Comparison of ENCODE assay signal across 12 cellular contexts in genomic region chr2:36352711-36353110, GRCh38. TPM values are rescaled to one million over a fixed set of nuclear protein-coding genes. Genes with fewer than 3 reads are reported as not detected.
A peak's percentile ranks its signal among the peaks of the same experiment; 100 is the strongest.
DNase-seq lines count a peak whose midpoint lies in the region; ATAC-seq and TF ChIP-seq lines count a peak whose summit lies in the region.
"Had no signal": no experiment of that assay in that cellular context is flagged by ENCODE, and none has a peak within 500 bp of the region (broad histone marks: within the 10 kb centered on the region; RNA-seq: fewer than 3 reads in every experiment).

No MANE protein-coding gene starts in this region.

- peak; percentile 45 for TF ChIP-seq CTCF in SK-N-SH (IDR thresholded peaks at IDR 0.05)

- CTCF ChIA-PET in SK-N-SH (lab: Yijun Ruan, JAX): interaction anchor here (0.6 to 5.9 kb wide), 50 partner anchors 9 to 697 kb away, joined by 3 to 57 read pairs (median 4); no protein-coding TSS in a partner anchor

- peaks cover 52% of the 10 kb centered on the region for H3K79me2 ChIP-seq in SK-N-SH (ENCODE audit: insufficient read depth)

- peak; percentile 27 for ATAC-seq in esophagus mucosa
- no peak for ATAC-seq in aorta (ENCODE audit: low FRiP score)

- H4K20me1 ChIP-seq in SK-N-SH (ENCODE audit: insufficient read depth): peaks cover 15% of the 10 kb centered on the region

- H3K4me1 ChIP-seq in SK-N-SH (ENCODE audit: control insufficient read depth in 1 of 2, insufficient read depth in 2 of 2, low read depth in 1 of 2, low read length in 1 of 2) (peaks cover 2 to 6% of the 10 kb centered on the region in 2 experiments; a peak in 3 of 4 replicates), skeletal muscle satellite cell (ENCODE audit: control insufficient read depth, insufficient read depth, low read length) (peaks cover 27% of the 10 kb centered on the region), aorta (ENCODE audit: control insufficient read depth in 1 of 2, insufficient read depth in 2 of 2, low read length in 2 of 2) (no peaks in the 10 kb centered on the region)

- 44% methylated on average over 3 of the region's 3 CpGs for WGBS in SK-N-SH (ENCODE audit: low lambda C conversion rate)
- 28 to 41% methylated on average over 3 of the region's 3 CpGs for WGBS in aorta, 2 donors

- H3K27ac ChIP-seq in SK-N-SH (ENCODE audit: low read depth in 2 of 2, low read length in 1 of 2): peak overlapping the region; percentile 5 to 82; a peak in 3 of 4 replicates
- peak overlapping the region in 1 of 2 donors; percentile 14 for H3K27ac ChIP-seq in aorta (ENCODE audit: low read depth in 1 of 2, low read length in 2 of 2)
- H3K27ac ChIP-seq: 22Rv1 had no signal

- H3K4me3 ChIP-seq in SK-N-SH (ENCODE audit: low read depth in 2 of 2, low read length in 1 of 2) (peak overlapping the region in 1 of 2 experiments; percentile 9; a peak in 1 of 4 replicates), skeletal muscle satellite cell (ENCODE audit: low read length) (no peak overlapping the region), aorta (ENCODE audit: low read length in 2 of 2) (no peak overlapping the region)
- H3K4me3 ChIP-seq: HAP-1, stomach had no signal

- peaks cover 21% of the 10 kb centered on the region for H3F3A ChIP-seq in SK-N-SH (replicated peaks; ENCODE audit: insufficient read depth)

- H3K9ac ChIP-seq in SK-N-SH (peak overlapping the region; percentile 92; the same call in 1 of the 2 replicates), skeletal muscle satellite cell (ENCODE audit: low read depth, low read length) (peak overlapping the region; percentile 19)

- H3K9me3 ChIP-seq in SK-N-SH (no peaks in the 10 kb centered on the region), skeletal muscle satellite cell (replicated peaks; ENCODE audit: low read length) (no peaks in the 10 kb centered on the region), aorta (ENCODE audit: control insufficient read depth, low read length) (no peaks in the 10 kb centered on the region)
- H3K9me3 ChIP-seq: HAP-1, stomach had no signal

- peak overlapping the region; percentile 71 for H3K4me2 ChIP-seq in SK-N-SH
- no peak overlapping the region for H3K4me2 ChIP-seq in skeletal muscle satellite cell (ENCODE audit: low read length)

- H3K36me3 ChIP-seq in SK-N-SH (replicated peaks in 1 of 2; ENCODE audit: control insufficient read depth in 1 of 2, insufficient read depth in 2 of 2, low read length in 1 of 2) (no peaks in the 10 kb centered on the region), skeletal muscle satellite cell (ENCODE audit: insufficient read depth, low read length) (peaks cover 6% of the 10 kb centered on the region), aorta (ENCODE audit: control insufficient read depth in 1 of 2, insufficient read depth in 2 of 2, low read length in 1 of 2) (no peaks in the 10 kb centered on the region)
- H3K36me3 ChIP-seq: HAP-1, stomach had no signal

- no peaks in the 10 kb centered on the region for H3K9me2 ChIP-seq in SK-N-SH

- POLR2A ChIA-PET in SK-N-SH (lab: Yijun Ruan, JAX): no interaction called here

- TF ChIP-seq EP300 in SK-N-SH (IDR thresholded peaks at IDR 0.05; ENCODE audit: borderline replicate concordance in 1 of 2, low read depth in 1 of 2, low read length in 1 of 2): no peak

- no peak overlapping the region for H2AFZ ChIP-seq in SK-N-SH (ENCODE audit: low read depth)

- peak; percentile 16 for DNase-seq in DMS 273 (lab: John Stamatoyannopoulos, UW; ENCODE audit: unreplicated experiment)
- DNase-seq in DMS 273 treated with DMSO at 0.1 percent for 48 hours (lab: John Stamatoyannopoulos, UW): no peak
- DNase-seq in SK-N-SH: no peak
- no peak for DNase-seq in NCI-H1092 treated with DMSO at 0.1 percent for 48 hours (lab: John Stamatoyannopoulos, UW)
- DNase-seq in NCI-H187 (lab: John Stamatoyannopoulos, UW): no peak
- DNase-seq in aorta: no peak
- DNase-seq: activated CD8-positive, alpha-beta memory T cell treated with anti-CD3 and anti-CD28 coated beads, Interleukin-2, amount 50 U/mL, for 48 hours; stomach had no signal

- H3K27me3 ChIP-seq in SK-N-SH (ENCODE audit: insufficient read depth): no peaks in the 10 kb centered on the region
- no peaks in the 10 kb centered on the region for H3K27me3 ChIP-seq in skeletal muscle satellite cell (ENCODE audit: control insufficient read depth, insufficient read depth, low read length)
- H3K27me3 ChIP-seq in aorta (ENCODE audit: control insufficient read depth in 1 of 2, insufficient read depth in 2 of 2, low read length in 1 of 2): no peaks in the 10 kb centered on the region

- no peak for TF ChIP-seq RAD21 in SK-N-SH (IDR thresholded peaks at IDR 0.05; ENCODE audit: low read length)

- intact Hi-C loops in aorta (cut with DNase I): loop anchor here (2.0 to 10.0 kb wide), 4 partner anchors 160 to 310 kb away; no protein-coding TSS in a partner anchor

TF ChIP-seq in SK-N-SH, 30 proteins besides CTCF, POLR2A, EP300 and RAD21:
- TF ChIP-seq USF1 (IDR thresholded peaks at IDR 0.05; ENCODE audit: borderline replicate concordance, low read depth): no peak
- TF ChIP-seq SIN3A (IDR thresholded peaks at IDR 0.05; ENCODE audit: borderline replicate concordance, low read depth, low read length): no peak
- TF ChIP-seq TCF12 (IDR thresholded peaks at IDR 0.05): peak; percentile 44; the same call in 1 of the 2 replicates
- no peak for TF ChIP-seq NRF1 (IDR thresholded peaks at IDR 0.05; ENCODE audit: low read depth, low read length)
- TF ChIP-seq TEAD4 (IDR thresholded peaks at IDR 0.05; ENCODE audit: borderline replicate concordance, insufficient read depth): no peak
- no peak for TF ChIP-seq ELF1 (IDR thresholded peaks at IDR 0.05)
- no peak for TF ChIP-seq RXRA (IDR thresholded peaks at IDR 0.05; ENCODE audit: borderline replicate concordance, low read depth)
- TF ChIP-seq JUND (IDR thresholded peaks at IDR 0.05): peak; percentile 39; the same call in 1 of the 2 replicates
- no peak for TF ChIP-seq CHD2 (IDR thresholded peaks at IDR 0.05; ENCODE audit: low read length, partially characterized antibody)
- no peak for TF ChIP-seq GATA2 (CRISPR knock-in tag; IDR thresholded peaks at IDR 0.05)
- TF ChIP-seq ZBTB33 (IDR thresholded peaks at IDR 0.05; ENCODE audit: borderline replicate concordance, low read depth): no peak
- TF ChIP-seq IRF3 (IDR thresholded peaks at IDR 0.05; ENCODE audit: low read depth, low read length): no peak
- TF ChIP-seq PBX3 (IDR thresholded peaks at IDR 0.05): no peak; the same call in 1 of the 2 replicates
- TF ChIP-seq TAF1 (IDR thresholded peaks at IDR 0.05; ENCODE audit: borderline replicate concordance, low read depth, low read length): 0 out of 2 replicates have a peak, but pooled peaks have one; percentile 9
- TF ChIP-seq RCOR1 (IDR thresholded peaks at IDR 0.05; ENCODE audit: low read length): no peak
- no peak for TF ChIP-seq EZH2phosphoT487 (IDR thresholded peaks at IDR 0.05; ENCODE audit: borderline replicate concordance, low read depth)
- peak; percentile 45; the same call in 1 of the 2 replicates for TF ChIP-seq FOSL2 (IDR thresholded peaks at IDR 0.05; ENCODE audit: borderline replicate concordance, low read depth)
- TF ChIP-seq NFIC (IDR thresholded peaks at IDR 0.05; ENCODE audit: borderline replicate concordance): peak; percentile 44; the same call in 1 of the 2 replicates
- no peak for TF ChIP-seq SMC3 (IDR thresholded peaks at IDR 0.05; ENCODE audit: low read depth, low read length)
TF ChIP-seq in SK-N-SH: peak in this region for 5.

RNA-seq across cellular contexts. Expression of gene CRIM1, which starts 2.9 kb away (rescaled TPM):
- 228 and 244 TPM in 2 replicates for polyA plus RNA-seq in SK-N-SH (2012; rRNA removed)
- 191 and 233 TPM in 2 replicates for polyA plus RNA-seq in SK-N-SH (2012; cell fraction: cytosol; rRNA removed)
- 201 and 239 TPM in 2 replicates for polyA plus RNA-seq in SK-N-SH (2012; cell fraction: nucleus; rRNA removed)
- total RNA-seq in esophagus mucosa: 15.2 TPM
- total RNA-seq in skeletal muscle satellite cell (2012; rRNA removed): 101 and 124 TPM in 2 replicates
- total RNA-seq in aorta: 100 to 1,000 TPM; 228 to 727 TPM
- polyA plus RNA-seq in aorta: 10 to 100 TPM; 47.3 to 66.2 TPM

Comparison
In these comparisons a context has a peak if more than half of its experiments do, and no peak if none do; other contexts are left out.
1. RNA of gene CRIM1, which starts 2.9 kb away (total RNA-seq): 228 to 727 TPM in aorta; 15.2 TPM in esophagus mucosa (single experiment); every median in the first group is over 10 times any median in the second.